24 cellular contexts compared by ENCODE assay signal in genomic region chrX:47198687-47199080, GRCh38. TPM values are rescaled to one million over a fixed set of nuclear protein-coding genes. Genes with fewer than 3 reads are reported as not detected.
A peak's percentile ranks its signal among the peaks of the same experiment; 100 is the strongest.
DNase-seq lines count a peak whose midpoint lies in the region; ATAC-seq and TF ChIP-seq lines count a peak whose summit lies in the region.
"Had no signal": no experiment of that assay in that cellular context is flagged by ENCODE, and none has a peak within 500 bp of the region (broad histone marks: within the 10 kb centered on the region; RNA-seq: fewer than 3 reads in every experiment).

No MANE protein-coding gene starts in this region.

- H3K27me3 ChIP-seq in gastroesophageal sphincter (no peaks in the 10 kb centered on the region), skeletal muscle satellite cell (ENCODE audit: control insufficient read depth, insufficient read depth, low read length) (no peaks in the 10 kb centered on the region)
- H3K27me3 ChIP-seq: uterus had no signal

- H3K9ac ChIP-seq in skeletal muscle satellite cell (ENCODE audit: low read depth, low read length) = no peak overlapping the region

- H3K36me3 Mint-ChIP-seq in activated T-cell treated with anti-CD3 and anti-CD28 coated beads, Interleukin-2, amount 50 U/mL, for 72 hours (ENCODE audit: insufficient read depth in 2 of 2) = peaks cover 12 to 40% of the 10 kb centered on the region in 2 donors
- peaks cover 31% of the 10 kb centered on the region for H3K36me3 Mint-ChIP-seq in activated T-cell treated with anti-CD3 and anti-CD28 coated beads, Interleukin-2, amount 50 U/mL, for 4 hours (ENCODE audit: insufficient read depth)
- H3K36me3 Mint-ChIP-seq in activated naive CD8-positive, alpha-beta T cell treated with anti-CD3 and anti-CD28 coated beads for 36 hours = peaks cover 28% of the 10 kb centered on the region

- H3K4me3 Mint-ChIP-seq in activated T-cell treated with anti-CD3 and anti-CD28 coated beads, Interleukin-2, amount 50 U/mL, for 72 hours = no peak overlapping the region
- no peak overlapping the region for H3K4me3 Mint-ChIP-seq in activated T-cell treated with anti-CD3 and anti-CD28 coated beads, Interleukin-2, amount 50 U/mL, for 4 hours
- H3K4me3 Mint-ChIP-seq in activated naive CD8-positive, alpha-beta T cell treated with anti-CD3 and anti-CD28 coated beads for 36 hours = no peak overlapping the region

- H3K4me3 ChIP-seq in gastroesophageal sphincter (no peak overlapping the region), skeletal muscle satellite cell (ENCODE audit: low read length) (no peak overlapping the region)
- H3K4me3 ChIP-seq: A549, lower lobe of right lung, smooth muscle cell, uterus had no signal

- no peak for TF ChIP-seq POLR2A in gastroesophageal sphincter (IDR thresholded peaks at IDR 0.05)

- TF ChIP-seq EP300 in gastroesophageal sphincter (IDR thresholded peaks at IDR 0.05) = no peak

- no peaks in the 10 kb centered on the region for H3K9me3 ChIP-seq in gastroesophageal sphincter
- no peaks in the 10 kb centered on the region for H3K9me3 ChIP-seq in skeletal muscle satellite cell (replicated peaks; ENCODE audit: low read length)
- H3K9me3 ChIP-seq: A549, lower lobe of right lung, uterus had no signal

- H3K27me3 Mint-ChIP-seq in activated T-cell treated with anti-CD3 and anti-CD28 coated beads, Interleukin-2, amount 50 U/mL, for 72 hours (ENCODE audit: low read depth) = no peaks in the 10 kb centered on the region
- H3K27me3 Mint-ChIP-seq in activated T-cell treated with anti-CD3 and anti-CD28 coated beads, Interleukin-2, amount 50 U/mL, for 4 hours (ENCODE audit: low read depth) = no peaks in the 10 kb centered on the region
- no peaks in the 10 kb centered on the region for H3K27me3 Mint-ChIP-seq in activated naive CD8-positive, alpha-beta T cell treated with anti-CD3 and anti-CD28 coated beads for 36 hours

- H3K9me3 Mint-ChIP-seq in activated T-cell treated with anti-CD3 and anti-CD28 coated beads, Interleukin-2, amount 50 U/mL, for 72 hours = no peaks in the 10 kb centered on the region
- no peaks in the 10 kb centered on the region for H3K9me3 Mint-ChIP-seq in activated T-cell treated with anti-CD3 and anti-CD28 coated beads, Interleukin-2, amount 50 U/mL, for 4 hours
- H3K9me3 Mint-ChIP-seq in activated naive CD8-positive, alpha-beta T cell treated with anti-CD3 and anti-CD28 coated beads for 36 hours = no peaks in the 10 kb centered on the region

- H3K27ac ChIP-seq in gastroesophageal sphincter = peak overlapping the region in 3 of 4 donors; percentile 38 to 69 (median 48)
- H3K27ac ChIP-seq: lower lobe of right lung had no signal

- H3K4me1 Mint-ChIP-seq in activated T-cell treated with anti-CD3 and anti-CD28 coated beads, Interleukin-2, amount 50 U/mL, for 72 hours (ENCODE audit: low read depth) = peaks cover 41% of the 10 kb centered on the region
- peaks cover 41% of the 10 kb centered on the region for H3K4me1 Mint-ChIP-seq in activated T-cell treated with anti-CD3 and anti-CD28 coated beads, Interleukin-2, amount 50 U/mL, for 4 hours (ENCODE audit: low read depth)
- peaks cover 31% of the 10 kb centered on the region for H3K4me1 Mint-ChIP-seq in activated naive CD8-positive, alpha-beta T cell treated with anti-CD3 and anti-CD28 coated beads for 36 hours

- 50% methylated on average over 4 of the region's 15 CpGs; no CpG with 5 or more reads in 1 of the 2 donors for WGBS in gastroesophageal sphincter (ENCODE audit: low coverage in 1 of 2), 2 donors

- TF ChIP-seq CTCF in gastroesophageal sphincter (IDR thresholded peaks at IDR 0.05) = no peak

- ATAC-seq in activated T-cell treated with anti-CD3 and anti-CD28 coated beads, Interleukin-2, amount 50 U/mL, for 72 hours (replicated peaks in 1 of 2) = no peak
- ATAC-seq in activated T-cell treated with anti-CD3 and anti-CD28 coated beads, Interleukin-2, amount 50 U/mL, for 4 hours = no peak
- no peak for ATAC-seq in gastroesophageal sphincter
- ATAC-seq: A549, lower lobe of right lung, Panc1 had no signal

- H3K4me2 ChIP-seq in skeletal muscle satellite cell (ENCODE audit: low read length) = peak overlapping the region; percentile 75

- no peak for DNase-seq in activated T-cell treated with anti-CD3 and anti-CD28 coated beads, Interleukin-2, amount 50 U/mL, for 72 hours
- no peak for DNase-seq in activated T-cell treated with anti-CD3 and anti-CD28 coated beads, Interleukin-2, amount 50 U/mL, for 4 hours
- DNase-seq in activated naive CD8-positive, alpha-beta T cell treated with anti-CD3 and anti-CD28 coated beads for 36 hours = no peak
- DNase-seq in Kasumi-1 (lab: John Stamatoyannopoulos, UW) (no peak), pons (ENCODE audit: low spot score) (no peak), anterior cingulate cortex (lab: John Stamatoyannopoulos, UW) (no peak)
- DNase-seq: amygdala; C1 segment of cervical spinal cord; DMS 273 treated with DMSO at 0.1 percent for 48 hours; effector memory CD4-positive, alpha-beta T cell; GDM1; hippocampal formation; lower lobe of right lung; MM.1S; NCI-H1694 treated with DMSO at 0.1 percent for 48 hours; NCI-H345; stimulated activated CD4-positive, alpha-beta T cell treated with anti-CD3 and anti-CD28 coated beads, Interleukin-4, amount 100 ng/mL, for 1 hour; T-helper 2 cell; uterus had no signal

- peaks cover 6 to 55% of the 10 kb centered on the region in 2 donors for H3K36me3 ChIP-seq in gastroesophageal sphincter
- H3K36me3 ChIP-seq in skeletal muscle satellite cell (ENCODE audit: insufficient read depth, low read length) = peaks cover 76% of the 10 kb centered on the region
- H3K36me3 ChIP-seq: uterus had no signal

- peak overlapping the region; percentile 33 for H3K27ac Mint-ChIP-seq in activated T-cell treated with anti-CD3 and anti-CD28 coated beads, Interleukin-2, amount 50 U/mL, for 72 hours
- peak overlapping the region; percentile 45 for H3K27ac Mint-ChIP-seq in activated naive CD8-positive, alpha-beta T cell treated with anti-CD3 and anti-CD28 coated beads for 36 hours

- peaks cover 0 to 51% (median 34%) of the 10 kb centered on the region in 3 donors for H3K4me1 ChIP-seq in gastroesophageal sphincter
- peaks cover 38% of the 10 kb centered on the region for H3K4me1 ChIP-seq in skeletal muscle satellite cell (ENCODE audit: control insufficient read depth, insufficient read depth, low read length)

RNA-seq across cellular contexts. Expression of gene UBA1, which starts 5.1 kb away (rescaled TPM):
- 100 to 1,000 TPM; 160 to 197 TPM for total RNA-seq in activated T-cell treated with anti-CD3 and anti-CD28 coated beads, Interleukin-2, amount 50 U/mL, for 72 hours
- 100 to 1,000 TPM; 236 to 281 (median 254) TPM for total RNA-seq in activated T-cell treated with anti-CD3 and anti-CD28 coated beads, Interleukin-2, amount 50 U/mL, for 4 hours
- 100 to 1,000 TPM; 219 to 227 TPM for total RNA-seq in activated naive CD8-positive, alpha-beta T cell treated with anti-CD3 and anti-CD28 coated beads for 36 hours
- total RNA-seq in gastroesophageal sphincter = 100 to 1,000 TPM; 108 to 211 (median 123) TPM
- total RNA-seq in skeletal muscle satellite cell (2012; rRNA removed) = 176 and 202 TPM in 2 replicates

RNA-seq across cellular contexts. Expression of gene CDK16, which starts 19.8 kb away (rescaled TPM):
- 10 to 100 TPM; 82.2 to 88.6 TPM for total RNA-seq in activated T-cell treated with anti-CD3 and anti-CD28 coated beads, Interleukin-2, amount 50 U/mL, for 72 hours
- 10 to 100 TPM; 45.4 to 51.4 (median 49.4) TPM for total RNA-seq in activated T-cell treated with anti-CD3 and anti-CD28 coated beads, Interleukin-2, amount 50 U/mL, for 4 hours
- 10 to 100 TPM; 49.9 to 51.3 TPM for total RNA-seq in activated naive CD8-positive, alpha-beta T cell treated with anti-CD3 and anti-CD28 coated beads for 36 hours
- total RNA-seq in gastroesophageal sphincter = 10 to 100 TPM; 45.8 to 76.1 (median 55.6) TPM
- 88.2 and 93.7 TPM in 2 replicates for total RNA-seq in skeletal muscle satellite cell (2012; rRNA removed)

RNA-seq across cellular contexts. Expression of gene USP11, which starts 34.1 kb away (rescaled TPM):
- total RNA-seq in activated T-cell treated with anti-CD3 and anti-CD28 coated beads, Interleukin-2, amount 50 U/mL, for 72 hours = 10 to 100 TPM; 60.4 to 85.6 TPM
- total RNA-seq in activated T-cell treated with anti-CD3 and anti-CD28 coated beads, Interleukin-2, amount 50 U/mL, for 4 hours = 10 to 100 TPM; 13.5 to 18.8 (median 16.0) TPM
- 10 to 100 TPM; 45.3 to 49.5 TPM for total RNA-seq in activated naive CD8-positive, alpha-beta T cell treated with anti-CD3 and anti-CD28 coated beads for 36 hours
- total RNA-seq in gastroesophageal sphincter = 10 to 100 TPM; 26.9 to 64.6 (median 40.7) TPM
- total RNA-seq in skeletal muscle satellite cell (2012; rRNA removed) = 21.3 and 32.8 TPM in 2 replicates

RNA-seq across cellular contexts. Expression of gene RBM10, which starts 53.7 kb away (rescaled TPM):
- total RNA-seq in activated T-cell treated with anti-CD3 and anti-CD28 coated beads, Interleukin-2, amount 50 U/mL, for 72 hours = 10 to 100 TPM; 71.6 to 82.4 TPM
- 10 to 100 TPM; 77.7 to 83.4 (median 81.4) TPM for total RNA-seq in activated T-cell treated with anti-CD3 and anti-CD28 coated beads, Interleukin-2, amount 50 U/mL, for 4 hours
- 10 to 100 TPM; 67.2 to 69.0 TPM for total RNA-seq in activated naive CD8-positive, alpha-beta T cell treated with anti-CD3 and anti-CD28 coated beads for 36 hours
- total RNA-seq in gastroesophageal sphincter = 10 to 100 TPM; 25.2 to 33.1 (median 29.2) TPM
- total RNA-seq in skeletal muscle satellite cell (2012; rRNA removed) = 52.2 and 53.7 TPM in 2 replicates

RNA-seq across cellular contexts. Expression of gene NDUFB11, which starts 54.2 kb away (rescaled TPM):
- total RNA-seq in activated T-cell treated with anti-CD3 and anti-CD28 coated beads, Interleukin-2, amount 50 U/mL, for 72 hours = 10 to 100 TPM; 66.7 to 84.3 TPM
- 100 to 1,000 TPM in 2 of 3 donors, 10 to 100 TPM in 1; 95.3 to 103 (median 100) TPM for total RNA-seq in activated T-cell treated with anti-CD3 and anti-CD28 coated beads, Interleukin-2, amount 50 U/mL, for 4 hours
- 10 to 100 TPM; 79.6 to 84.2 TPM for total RNA-seq in activated naive CD8-positive, alpha-beta T cell treated with anti-CD3 and anti-CD28 coated beads for 36 hours
- total RNA-seq in gastroesophageal sphincter = 10 to 100 TPM; 43.3 to 66.8 (median 53.0) TPM
- 55.5 and 58.3 TPM in 2 replicates for total RNA-seq in skeletal muscle satellite cell (2012; rRNA removed)
